ENCODE assay signal across 7 cellular contexts in the genomic region with DNA sequence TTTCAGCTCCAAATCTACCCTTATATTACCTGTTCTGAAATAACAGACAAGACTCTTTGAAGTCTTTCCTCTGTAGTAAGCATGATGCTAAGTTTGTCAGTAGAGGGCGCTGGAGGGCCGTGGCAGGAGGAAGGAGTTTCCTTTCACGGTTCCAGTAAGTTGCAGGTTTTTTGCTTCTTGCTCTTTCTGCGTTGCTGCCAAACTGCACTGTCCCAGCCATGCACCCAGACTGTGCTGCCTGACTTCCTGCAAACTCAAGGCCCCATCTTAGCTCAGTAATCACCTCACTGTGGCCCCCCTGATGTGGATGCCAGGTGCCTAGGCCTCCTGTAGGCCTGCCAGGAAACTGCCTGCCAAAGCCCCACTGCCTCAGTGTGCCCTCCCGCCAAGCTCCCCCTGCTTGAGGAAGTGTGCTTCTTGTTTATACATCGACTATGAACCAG.
DNase-seq lines count a peak whose midpoint lies in the region; ATAC-seq, FAIRE-seq and TF ChIP-seq lines count a peak whose summit lies in the region.

No MANE protein-coding gene starts in this region.

- H3K27me3 ChIP-seq in IMR-90 (ENCODE audit: control insufficient read depth, insufficient read depth, low read length) = no peaks in the 10 kb centered on the region
- H3K27me3 ChIP-seq in hepatocyte = no peaks in the 10 kb centered on the region
- H3K27me3 ChIP-seq in small intestine (ENCODE audit: control insufficient read depth in 2 of 2, insufficient read depth in 2 of 2, low read length in 2 of 2) = no peaks in the 10 kb centered on the region

- H2BK5ac ChIP-seq in IMR-90 (ENCODE audit: low read depth, low read length, poor library complexity, severe bottlenecking) = no peak overlapping the region

- peaks cover 2% of the 10 kb centered on the region; the same call in 1 of the 2 replicates for H3K4me1 ChIP-seq in IMR-90 (ENCODE audit: control insufficient read depth, insufficient read depth, low read length)
- H3K4me1 ChIP-seq in hepatocyte (ENCODE audit: insufficient read depth) = no peaks in the 10 kb centered on the region
- no peaks in the 10 kb centered on the region for H3K4me1 ChIP-seq in small intestine (ENCODE audit: control insufficient read depth in 2 of 2, insufficient read depth in 1 of 2, low read depth in 1 of 2, low read length in 1 of 2)

- peak; percentile 90 for ATAC-seq in GM21825 (IDR thresholded peaks at IDR 0.05; ENCODE audit: unreplicated experiment)
- ATAC-seq in IMR-90 (ENCODE audit: low read depth) = peak; percentile 90

- no peak overlapping the region for H2BK15ac ChIP-seq in IMR-90 (ENCODE audit: low read depth, low read length)

- no peak overlapping the region for H3K4me3 ChIP-seq in IMR-90 (ENCODE audit: insufficient read depth, low read depth, low read length)
- no peak overlapping the region for H3K4me3 ChIP-seq in hepatocyte
- no peak overlapping the region for H3K4me3 ChIP-seq in small intestine (ENCODE audit: low read depth in 1 of 2, low read length in 2 of 2)

- H3K36me3 ChIP-seq in IMR-90 (ENCODE audit: control insufficient read depth, insufficient read depth, low read length) (no peaks in the 10 kb centered on the region), hepatocyte (replicated peaks; ENCODE audit: insufficient read depth, low read depth) (no peaks in the 10 kb centered on the region), small intestine (ENCODE audit: control insufficient read depth in 2 of 2, insufficient read depth in 2 of 2, low read length in 2 of 2) (no peaks in the 10 kb centered on the region)

- 0 out of 2 replicates have a peak overlapping the region, but pooled peaks have one; percentile 59 for H2AK5ac ChIP-seq in IMR-90 (ENCODE audit: low read depth, low read length)

- no peak overlapping the region for H3K23ac ChIP-seq in IMR-90 (ENCODE audit: low read depth, low read length)

- H4K20me1 ChIP-seq in IMR-90 (ENCODE audit: insufficient read depth, low read length) (no peaks in the 10 kb centered on the region), hepatocyte (ENCODE audit: insufficient read depth, poor library complexity, severe bottlenecking) (no peaks in the 10 kb centered on the region)

- H3K79me1 ChIP-seq in IMR-90 (ENCODE audit: low read depth in 1 of 2, low read length in 2 of 2) = no peaks in the 10 kb centered on the region

- CTCF ChIA-PET in IMR-90 (lab: Yijun Ruan, JAX) = interaction anchor here (0.6 to 2.5 kb wide), 12 partner anchors 13 to 688 kb away, joined by 3 to 21 read pairs (median 5); no protein-coding TSS in a partner anchor

- no peaks in the 10 kb centered on the region for H3K9me1 ChIP-seq in IMR-90 (ENCODE audit: insufficient read depth, low read length)

- H3K27ac ChIP-seq in IMR-90 (ENCODE audit: insufficient read depth, low read length) (no peak overlapping the region), hepatocyte (no peak overlapping the region), small intestine (ENCODE audit: low read depth in 1 of 2, low read length in 1 of 2) (no peak overlapping the region)

- H4K91ac ChIP-seq in IMR-90 (ENCODE audit: insufficient read depth, low read depth, low read length) = no peak overlapping the region; the same call in 1 of the 2 replicates

- no peak overlapping the region for H2AK9ac ChIP-seq in IMR-90 (replicated peaks; ENCODE audit: low read depth, low read length, poor library complexity)

- H3K4me2 ChIP-seq in IMR-90 (ENCODE audit: low read depth, low read length) (no peak overlapping the region), hepatocyte (no peak overlapping the region)

- peak; percentile 90 for TF ChIP-seq CTCF in GM12873 (IDR thresholded peaks at IDR 0.05; ENCODE audit: insufficient read depth, low read depth, low read length, missing control alignments)
- TF ChIP-seq CTCF in IMR-90 (conservative IDR thresholded peaks at IDR 0.05; ENCODE audit: low read depth, low read length) = peak; percentile 93
- TF ChIP-seq CTCF in hepatocyte (IDR thresholded peaks at IDR 0.05; ENCODE audit: poor library complexity) = peak; percentile 81

- intact Hi-C loops in IMR-90 (cut with micrococcal nuclease) = loop anchor here (1.0 to 5.0 kb wide), 6 partner anchors 36 to 693 kb away; partner anchors contain the start of gene SLC16A7

- POLR2A ChIA-PET in IMR-90 (lab: Charles Lee; ENCODE audit: unreplicated experiment) = no interaction called here

- dilution Hi-C loops in IMR-90 (cut with HindIII; ENCODE audit: low sequenced_read_pairs, unreplicated experiment) = no loop called here

- peak overlapping the region; percentile 85 for H2AFZ ChIP-seq in IMR-90 (replicated peaks; ENCODE audit: low read length, poor library complexity)
- no peak overlapping the region for H2AFZ ChIP-seq in hepatocyte

- in situ Hi-C loops in IMR-90 (cut with MboI; ENCODE audit: low sequenced_read_pairs) = no loop called here

- H3K9ac ChIP-seq in IMR-90 (ENCODE audit: low read depth, low read length) = no peak overlapping the region

- no peak for FAIRE-seq in small intestine (lab: Jason Lieb, UNC)

- no peaks in the 10 kb centered on the region for H3K9me2 ChIP-seq in hepatocyte (replicated peaks; ENCODE audit: insufficient read depth)

- no peak overlapping the region; the same call in 1 of the 2 replicates for H3K18ac ChIP-seq in IMR-90 (ENCODE audit: low read depth, low read length)

- TF ChIP-seq POLR2A in IMR-90 (IDR thresholded peaks at IDR 0.05; ENCODE audit: low read depth, low read length) = no peak

- no peak overlapping the region for H2BK20ac ChIP-seq in IMR-90 (ENCODE audit: low read depth, low read length)

- H3K9me3 ChIP-seq in IMR-90 (ENCODE audit: control insufficient read depth, insufficient read depth, low read length) (no peaks in the 10 kb centered on the region), hepatocyte (ENCODE audit: low read depth) (no peaks in the 10 kb centered on the region), small intestine (ENCODE audit: control insufficient read depth, low read depth) (no peaks in the 10 kb centered on the region)

- H4K8ac ChIP-seq in IMR-90 (ENCODE audit: low read depth in 2 of 2, low read length in 2 of 2) = peak overlapping the region in 1 of 2 experiments; percentile 7; a peak in 1 of 4 replicates

- WGBS in IMR-90 (ENCODE audit: extremely low coverage in 2 of 2, insufficient read length in 1 of 2), 2 experiments = 40% methylated on average over 1 of the region's 6 CpGs; no CpG with 5 or more reads in 1 of the 2 experiments
- 22% methylated on average over 6 of the region's 6 CpGs for WGBS in hepatocyte (ENCODE audit: low lambda C conversion rate, missing lambda C conversion rate)
- WGBS in small intestine, 3 donors = 9 to 14% (median 13%) methylated on average over 6 of the region's 6 CpGs

- H4K5ac ChIP-seq in IMR-90 (ENCODE audit: low read depth, low read length) = no peak overlapping the region

- no TSS peak for BruUV-seq in IMR-90 (replicated peaks; lab: Mats Ljungman, UMichigan)

- peak; percentile 81 for DNase-seq in IMR-90
- peak; percentile 60 for DNase-seq in NOMO-1 treated with DMSO at 0.1 percent for 48 hours (lab: John Stamatoyannopoulos, UW; ENCODE audit: unreplicated experiment)
- peak in 55 of 56 donors; percentile 1 to 82 (median 44) for DNase-seq in amygdala (lab: John Stamatoyannopoulos, UW)
- DNase-seq in hepatocyte (ENCODE audit: low spot score) = peak; percentile 91
- DNase-seq in small intestine = peak; percentile 77

- H3K56ac ChIP-seq in IMR-90 (ENCODE audit: extremely low read depth, insufficient read depth, low read length) = no peak overlapping the region

- H3K14ac ChIP-seq in IMR-90 (replicated peaks; ENCODE audit: low read depth, low read length) = no peak overlapping the region; the same call in 1 of the 2 replicates

- no peaks in the 10 kb centered on the region for H3K79me2 ChIP-seq in hepatocyte

- peak overlapping the region; percentile 28; the same call in 1 of the 2 replicates for H2BK120ac ChIP-seq in IMR-90 (ENCODE audit: low read depth, low read length)

- H3K4ac ChIP-seq in IMR-90 (ENCODE audit: low read depth, low read length) = peak overlapping the region; percentile 11; the same call in 1 of the 2 replicates

- peak; percentile 90 for TF ChIP-seq RAD21 in IMR-90 (IDR thresholded peaks at IDR 0.05; ENCODE audit: low read length)

TF ChIP-seq in IMR-90, 13 proteins besides CTCF, POLR2A, EP300 and RAD21:
- no peak for TF ChIP-seq USF2 (IDR thresholded peaks at IDR 0.05; ENCODE audit: low read depth, low read length)
- no peak for TF ChIP-seq NFE2L2 (IDR thresholded peaks at IDR 0.05; ENCODE audit: low read depth, low read length)
- peak; percentile 72 for TF ChIP-seq SMC3 (IDR thresholded peaks at IDR 0.05; ENCODE audit: low read depth, low read length)
- no peak for TF ChIP-seq CEBPB (IDR thresholded peaks at IDR 0.05; ENCODE audit: low read depth, low read length)
